In the genomic region with DNA sequence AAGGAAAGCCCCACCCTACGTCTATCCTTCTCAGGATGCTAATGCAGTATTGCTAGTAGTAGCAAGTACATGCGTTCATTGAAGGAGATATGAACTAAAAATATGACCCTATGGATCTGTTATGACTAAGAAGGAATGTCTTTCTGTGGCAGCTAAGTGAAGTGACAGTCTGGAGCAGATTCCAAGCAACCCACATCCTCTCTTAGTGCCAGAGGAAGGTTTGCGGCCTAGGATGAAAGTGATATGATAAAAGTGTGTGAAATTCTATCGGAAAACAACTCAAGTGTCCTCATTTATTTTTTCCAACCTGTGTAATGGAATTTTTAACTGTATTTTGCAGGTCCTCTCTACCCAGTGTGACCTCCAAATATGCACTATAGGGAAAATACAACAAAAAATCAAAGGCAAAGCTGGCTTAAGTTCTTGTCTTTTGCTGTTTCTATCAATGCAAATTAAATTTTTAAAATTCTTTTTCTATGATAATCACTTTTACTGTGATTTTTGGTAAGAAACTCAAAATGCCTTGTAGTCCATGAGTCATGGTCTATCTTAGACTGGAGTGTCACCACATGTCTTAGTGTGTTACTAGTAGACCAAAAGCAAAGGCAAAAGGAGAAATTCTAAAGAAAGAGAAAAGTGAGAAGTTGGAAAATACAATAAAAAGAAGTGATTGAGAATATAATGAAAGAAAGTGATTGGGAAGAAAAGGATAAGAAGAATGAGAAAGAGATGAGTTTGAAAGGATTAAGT, we compare ENCODE assay signal across 20 cellular contexts.
DNase-seq lines count a peak whose midpoint lies in the region; ATAC-seq lines count a peak whose summit lies in the region.
"Had no signal": no experiment of that assay in that cellular context is flagged by ENCODE, and none has a peak within 500 bp of the region (broad histone marks: within the 10 kb centered on the region; RNA-seq: fewer than 3 reads in every experiment).

No MANE protein-coding gene starts in this region.

- H3K27ac ChIP-seq in SJCRH30, result peak overlapping the region; percentile 53
- H3K27ac ChIP-seq: lower lobe of right lung, prostate gland, transverse colon had no signal

- H3K4me3 ChIP-seq in SJCRH30, result no peak overlapping the region
- H3K4me3 ChIP-seq: lower lobe of right lung, MG63, prostate gland, transverse colon had no signal

- H3K27me3 ChIP-seq in SJCRH30, result no peaks in the 10 kb centered on the region
- H3K27me3 ChIP-seq: MG63, transverse colon had no signal

- intact Hi-C loops in left colon (cut with DNase I, micrococcal nuclease), result no loop called here

- H3K36me3 ChIP-seq in SJCRH30, result no peaks in the 10 kb centered on the region
- H3K36me3 ChIP-seq: lower lobe of right lung, MG63, prostate gland, transverse colon had no signal

- no peaks in the 10 kb centered on the region for H3K9me3 ChIP-seq in SJCRH30 (replicated peaks)
- H3K9me3 ChIP-seq: lower lobe of right lung, MG63, prostate gland, transverse colon had no signal

- 0 out of 2 replicates have a peak, but pooled peaks cover 11% of the 10 kb centered on the region for H3K4me1 ChIP-seq in SJCRH30
- H3K4me1 ChIP-seq: lower lobe of right lung, prostate gland, transverse colon had no signal

- ATAC-seq in left colon, result no peak
- ATAC-seq: activated T-cell treated with anti-CD3 and anti-CD28 coated beads, Interleukin-2, amount 50 U/mL, for 4 hours; lower lobe of right lung; natural killer cell; stimulated activated memory B cell treated with anti-CD40 and anti-IgM and Interleukin-4, amounts not matched to agents 10 μg/mL and 1 μg/mL and 100 μg/mL, for 72 hours had no signal

- DNase-seq in GM04504 (ENCODE audit: low read depth) (peak; percentile 38), SJCRH30 (peak; percentile 20 to 52), fibroblast of peridontal ligament (ENCODE audit: extremely low read depth) (peak; percentile 59), stromal cell of bone marrow (ENCODE audit: low read depth) (peak; percentile 54), dermis blood vessel endothelial cell (no peak), left colon (no peak)
- no peak for DNase-seq in NK-92 treated with Interleukin-12 subunit alpha and Interleukin-12 subunit beta, amount 100 ng/mL, for 24 hours (lab: John Stamatoyannopoulos, UW)
- DNase-seq: activated CD4-positive, alpha-beta T cell treated with anti-CD3 and anti-CD28 coated beads, Interleukin-2, amount 50 U/mL, for 4 hours; activated naive CD8-positive, alpha-beta T cell treated with anti-CD3 and anti-CD28 coated beads for 36 hours; activated T-cell treated with anti-CD3 and anti-CD28 coated beads, Interleukin-2, amount 50 U/mL, for 4 hours; CD4-positive, alpha-beta memory T cell; DMS79; effector CD8-positive, alpha-beta T cell; lower lobe of right lung; MG63; natural killer cell; NCI-H1694; transverse colon had no signal

Comparison
In these comparisons a context has a peak if more than half of its experiments do, and no peak if none do; other contexts are left out.
1. DNase-seq: peak in GM04504 (single experiment), SJCRH30 (2 of 2), fibroblast of peridontal ligament (single experiment) and stromal cell of bone marrow (single experiment); none in dermis blood vessel endothelial cell (single experiment), left colon (0 of 2) and NK-92 treated with Interleukin-12 subunit alpha and Interleukin-12 subunit beta, amount 100 ng/mL, for 24 hours (single experiment).